Comparison of ENCODE assay signal across 1 cellular context in genomic region chr9:91039125-91039834, GRCh38.
TF ChIP-seq lines count a peak whose summit lies in the region.

No MANE protein-coding gene starts in this region.

TF ChIP-seq in HepG2, 621 proteins besides CTCF, POLR2A, EP300 and RAD21 (continued from another document):
- TF ChIP-seq PATZ1 (CRISPR knock-in tag; IDR thresholded peaks at IDR 0.05) (0 out of 2 replicates have a peak, but pooled peaks have one; percentile 25), ZC3H4 (CRISPR knock-in tag; IDR thresholded peaks at IDR 0.05; ENCODE audit: borderline replicate concordance) (0 out of 2 replicates have a peak, but pooled peaks have one; percentile 56), ZNF614 (CRISPR knock-in tag; IDR thresholded peaks at IDR 0.05; ENCODE audit: borderline replicate concordance) (no peak), BATF2 (CRISPR knock-in tag; IDR thresholded peaks at IDR 0.05) (no peak), ZNF691 (CRISPR knock-in tag; IDR thresholded peaks at IDR 0.05; ENCODE audit: borderline replicate concordance, low read depth) (0 out of 2 replicates have a peak, but pooled peaks have one; percentile 31), PAX8 (CRISPR knock-in tag; IDR thresholded peaks at IDR 0.05; ENCODE audit: borderline replicate concordance) (no peak), TARDBP (CRISPR knock-in tag; IDR thresholded peaks at IDR 0.05) (peak; percentile 16; the same call in 1 of the 2 replicates), STAG1 (CRISPR knock-in tag; IDR thresholded peaks at IDR 0.05) (peak; percentile 32), KAT2B (IDR thresholded peaks at IDR 0.05; ENCODE audit: borderline replicate concordance, low read depth, low read length) (no peak), ZNF292 (CRISPR knock-in tag; IDR thresholded peaks at IDR 0.05; ENCODE audit: borderline replicate concordance, low read depth) (0 out of 2 replicates have a peak, but pooled peaks have one; percentile 23), ZNF687 (CRISPR knock-in tag; IDR thresholded peaks at IDR 0.05) (peak; percentile 51; the same call in 1 of the 2 replicates), RFXANK (CRISPR knock-in tag; IDR thresholded peaks at IDR 0.05) (no peak), ZFP91 (CRISPR knock-in tag; IDR thresholded peaks at IDR 0.05; ENCODE audit: borderline replicate concordance) (0 out of 2 replicates have a peak, but pooled peaks have one; percentile 36), ZNF451 (CRISPR knock-in tag; IDR thresholded peaks at IDR 0.05) (peak; percentile 45; the same call in 1 of the 2 replicates), NAIF1 (CRISPR knock-in tag; IDR thresholded peaks at IDR 0.05; ENCODE audit: borderline replicate concordance) (no peak), AFF4 (CRISPR knock-in tag; IDR thresholded peaks at IDR 0.05) (no peak), ZNF17 (CRISPR knock-in tag; IDR thresholded peaks at IDR 0.05) (no peak), ZBTB38 (CRISPR knock-in tag; IDR thresholded peaks at IDR 0.05) (0 out of 2 replicates have a peak, but pooled peaks have one; percentile 24), ZNF709 (CRISPR knock-in tag; IDR thresholded peaks at IDR 0.05) (0 out of 2 replicates have a peak, but pooled peaks have one; percentile 51), GATAD2A (CRISPR knock-in tag; IDR thresholded peaks at IDR 0.05) (0 out of 2 replicates have a peak, but pooled peaks have one; percentile 11), MED1 (CRISPR knock-in tag; IDR thresholded peaks at IDR 0.05) (no peak)
TF ChIP-seq in HepG2: peak in this region for 12.
